Comparison of ENCODE assay signal across 13 cellular contexts in genomic region chr9:86452194-86452828, GRCh38.
"Had no signal": no experiment of that assay in that cellular context is flagged by ENCODE, and none has a peak within 500 bp of the region (broad histone marks: within the 10 kb centered on the region; RNA-seq: fewer than 3 reads in every experiment).

No MANE protein-coding gene starts in this region.

- H3K27me3 Mint-ChIP-seq: brain had no signal

- H3K4me1 Mint-ChIP-seq: natural killer cell; stimulated activated naive B cell treated with anti-CD40 and anti-IgM and Interleukin-4, amounts not matched to agents 10 μg/mL and 1 μg/mL and 100 μg/mL, for 72 hours; T-helper 17 cell had no signal

- H3K9me3 Mint-ChIP-seq: natural killer cell had no signal

- H3K27me3 ChIP-seq: esophagus muscularis mucosa had no signal

- DNase-seq: activated CD4-positive, alpha-beta T cell treated with anti-CD3 and anti-CD28 coated beads, Interleukin-2, amount 50 U/mL, for 4 hours; activated naive CD4-positive, alpha-beta T cell treated with anti-CD3 and anti-CD28 coated beads, Interleukin-2, amount 50 U/mL, for 16 hours; activated T-cell treated with anti-CD3 and anti-CD28 coated beads, Interleukin-2, amount 50 U/mL, for 1 hour; amniotic stem cell; mucosa of descending colon; natural killer cell; SHP77 treated with DMSO at 0.1 percent for 48 hours; stimulated activated CD4-positive, alpha-beta T cell treated with anti-CD3 and anti-CD28 coated beads, Interleukin-1b, Interleukin-23, amount 100 ng/mL, for 48 hours; stimulated activated naive B cell treated with anti-CD40 and anti-IgM and Interleukin-4, amounts not matched to agents 10 μg/mL and 1 μg/mL and 100 μg/mL, for 72 hours; T-helper 17 cell; trophoblast cell had no signal

- H3K27ac ChIP-seq: esophagus muscularis mucosa had no signal

- H3K36me3 Mint-ChIP-seq: brain; natural killer cell; stimulated activated naive B cell treated with anti-CD40 and anti-IgM and Interleukin-4, amounts not matched to agents 10 μg/mL and 1 μg/mL and 100 μg/mL, for 72 hours had no signal

- ATAC-seq: mucosa of descending colon; natural killer cell; stimulated activated naive B cell treated with anti-CD40 and anti-IgM and Interleukin-4, amounts not matched to agents 10 μg/mL and 1 μg/mL and 100 μg/mL, for 72 hours; T-helper 17 cell had no signal

- H3K9me3 ChIP-seq: esophagus muscularis mucosa, mucosa of descending colon had no signal

- H3K36me3 ChIP-seq: esophagus muscularis mucosa had no signal

- H3K27ac Mint-ChIP-seq: brain; natural killer cell; stimulated activated naive B cell treated with anti-CD40 and anti-IgM and Interleukin-4, amounts not matched to agents 10 μg/mL and 1 μg/mL and 100 μg/mL, for 72 hours; T-helper 17 cell had no signal

- H3K4me3 ChIP-seq: esophagus muscularis mucosa, mucosa of descending colon had no signal

- H3K4me3 Mint-ChIP-seq: brain; natural killer cell; stimulated activated naive B cell treated with anti-CD40 and anti-IgM and Interleukin-4, amounts not matched to agents 10 μg/mL and 1 μg/mL and 100 μg/mL, for 72 hours; T-helper 17 cell had no signal
